Comparison of ENCODE assay signal across 7 cellular contexts in genomic region chr16:30628628-30629342, GRCh38. TPM values are rescaled to one million over a fixed set of nuclear protein-coding genes. Genes with fewer than 3 reads are reported as not detected.
DNase-seq lines count a peak whose midpoint lies in the region; ATAC-seq and TF ChIP-seq lines count a peak whose summit lies in the region.

No MANE protein-coding gene starts in this region.

- DNase-seq in NCI-H1417 (lab: John Stamatoyannopoulos, UW) (peak; percentile 65 to 90 (median 66)), SW480 (ENCODE audit: low spot score) (peak; percentile 72), left ventricle myocardium superior (peak; percentile 92), retinal pigment epithelial cell (ENCODE audit: low read depth) (no peak)
- DNase-seq in activated naive CD8-positive, alpha-beta T cell treated with anti-CD3 and anti-CD28 coated beads, Interleukin-2, amount 50 U/mL, for 16 hours (ENCODE audit: low read depth, low spot score), result peak; percentile 74

- ATAC-seq in left ventricle myocardium superior (peak; percentile 89), HG03457 (IDR thresholded peaks at IDR 0.05; ENCODE audit: unreplicated experiment) (no peak)

- peak; percentile 89 for TF ChIP-seq CTCF in GM12874 (IDR thresholded peaks at IDR 0.05; ENCODE audit: insufficient read depth, low read depth, low read length)
- TF ChIP-seq CTCF in retinal pigment epithelial cell (conservative IDR thresholded peaks at IDR 0.05; ENCODE audit: low read depth, low read length), result peak; percentile 97

- no peak overlapping the region for H3K4me3 ChIP-seq in retinal pigment epithelial cell (ENCODE audit: low read length)

- intact Hi-C loops in left ventricle myocardium superior (cut with micrococcal nuclease), result no loop called here

RNA-seq across cellular contexts. Expression of gene ZNF689, which starts 18.6 kb away (rescaled TPM):
- 4.8 TPM for total RNA-seq in left ventricle myocardium superior

RNA-seq across cellular contexts. Expression of gene PRR14, which starts 22.0 kb away (rescaled TPM):
- 22.0 TPM for total RNA-seq in left ventricle myocardium superior

RNA-seq across cellular contexts. Expression of gene FBRS, which starts 29.4 kb away (rescaled TPM):
- total RNA-seq in left ventricle myocardium superior, result 30.4 TPM

RNA-seq across cellular contexts. Expression of gene ZNF785, which starts 43.3 kb away (rescaled TPM):
- total RNA-seq in left ventricle myocardium superior, result 7.3 TPM

RNA-seq across cellular contexts. Expression of gene ZNF688, which starts 57.3 kb away (rescaled TPM):
- 10.0 TPM for total RNA-seq in left ventricle myocardium superior
